Comparison of ENCODE assay signal across 9 cellular contexts in the genomic region with DNA sequence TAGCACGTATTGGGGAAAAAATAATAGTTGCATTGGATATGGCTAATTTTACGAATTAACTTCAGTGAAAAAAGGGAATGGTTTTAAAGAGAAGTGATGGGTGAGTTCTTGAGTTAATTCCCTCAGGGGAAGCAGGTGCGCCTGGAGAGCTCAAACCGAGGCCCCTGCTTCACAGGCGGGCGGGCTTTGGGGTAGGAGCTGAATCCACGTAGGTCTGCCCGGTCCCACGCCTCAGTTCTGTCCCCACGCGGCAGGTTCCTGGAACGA. TPM values are rescaled to one million over a fixed set of nuclear protein-coding genes. Genes with fewer than 3 reads are reported as not detected.
A peak's percentile ranks its signal among the peaks of the same experiment; 100 is the strongest.
DNase-seq lines count a peak whose midpoint lies in the region; ATAC-seq, FAIRE-seq and TF ChIP-seq lines count a peak whose summit lies in the region.
"Had no signal": no experiment of that assay in that cellular context is flagged by ENCODE, and none has a peak within 500 bp of the region (broad histone marks: within the 10 kb centered on the region; RNA-seq: fewer than 3 reads in every experiment).

No MANE protein-coding gene starts in this region.

- peaks cover 20% of the 10 kb centered on the region for H3K4me1 Mint-ChIP-seq in activated CD4-positive, alpha-beta T cell treated with anti-CD3 and anti-CD28 coated beads, Interleukin-2, amount 10 ng/mL, durations not matched to agents 7 days and 5 days
- H3K4me1 Mint-ChIP-seq in activated CD8-positive, alpha-beta T cell treated with anti-CD3 and anti-CD28 coated beads, Interleukin-2, amount 10 ng/mL, durations not matched to agents 7 days and 5 days (ENCODE audit: low read depth): peaks cover 14% of the 10 kb centered on the region

- H3K36me3 ChIP-seq in keratinocyte (ENCODE audit: control insufficient read depth in 2 of 2, extremely low read depth in 1 of 2, insufficient read depth in 2 of 2, low read length in 2 of 2): peaks cover under 1 to 5% of the 10 kb centered on the region in 2 experiments
- H3K36me3 ChIP-seq in stomach smooth muscle (ENCODE audit: control insufficient read depth in 2 of 2, insufficient read depth in 2 of 2, low read length in 2 of 2): peaks cover 0 to 2% of the 10 kb centered on the region in 2 donors

- H3K4me3 ChIP-seq in keratinocyte (ENCODE audit: control insufficient read depth in 2 of 3, extremely low read depth in 1 of 3, insufficient read depth in 2 of 3, low read depth in 1 of 3, low read length in 3 of 3) (peak overlapping the region; percentile 40 to 64 (median 62)), stomach smooth muscle (ENCODE audit: low read length in 2 of 2) (peak overlapping the region; percentile 64 to 83)

- H3K36me3 Mint-ChIP-seq in activated CD4-positive, alpha-beta T cell treated with anti-CD3 and anti-CD28 coated beads, Interleukin-2, amount 10 ng/mL, durations not matched to agents 7 days and 5 days (ENCODE audit: low read depth): peaks cover 4% of the 10 kb centered on the region
- H3K36me3 Mint-ChIP-seq in activated CD8-positive, alpha-beta T cell treated with anti-CD3 and anti-CD28 coated beads, Interleukin-2, amount 10 ng/mL, durations not matched to agents 7 days and 5 days (ENCODE audit: low read depth): peaks cover 10% of the 10 kb centered on the region

- peak overlapping the region; percentile 57 for H3K4me3 Mint-ChIP-seq in activated CD4-positive, alpha-beta T cell treated with anti-CD3 and anti-CD28 coated beads, Interleukin-2, amount 10 ng/mL, durations not matched to agents 7 days and 5 days
- peak overlapping the region; percentile 48 for H3K4me3 Mint-ChIP-seq in activated CD8-positive, alpha-beta T cell treated with anti-CD3 and anti-CD28 coated beads, Interleukin-2, amount 10 ng/mL, durations not matched to agents 7 days and 5 days

- FAIRE-seq in keratinocyte (lab: Jason Lieb, UNC): no peak
- FAIRE-seq: frontal cortex had no signal

- no peak for TF ChIP-seq CTCF in keratinocyte (optimal IDR thresholded peaks at IDR 0.05 in 1 of 3, IDR thresholded peaks at IDR 0.05 in 1 of 3, conservative IDR thresholded peaks at IDR 0.05 in 1 of 3; ENCODE audit: extremely low read depth in 1 of 3, insufficient read depth in 2 of 3, low read length in 3 of 3)

- peak overlapping the region; percentile 49 for H2AFZ ChIP-seq in keratinocyte (ENCODE audit: control insufficient read depth, low read length)

- no peaks in the 10 kb centered on the region for H3K79me2 ChIP-seq in keratinocyte (ENCODE audit: control insufficient read depth, insufficient read depth, low read length)

- no peaks in the 10 kb centered on the region for H3K27me3 ChIP-seq in keratinocyte (ENCODE audit: control insufficient read depth, extremely low read depth, insufficient read depth, low read length)
- no peaks in the 10 kb centered on the region for H3K27me3 ChIP-seq in stomach smooth muscle (ENCODE audit: control insufficient read depth in 1 of 2, insufficient read depth in 2 of 2, low read length in 2 of 2)

- H3K4me1 ChIP-seq in keratinocyte (ENCODE audit: control insufficient read depth, extremely low read depth, insufficient read depth, low read length): peaks cover 20% of the 10 kb centered on the region
- H3K4me1 ChIP-seq in stomach smooth muscle (ENCODE audit: control insufficient read depth, insufficient read depth, low read length): peaks cover 20% of the 10 kb centered on the region

- CTCF ChIA-PET in activated CD4-positive, alpha-beta T cell treated with anti-CD3 and anti-CD28 coated beads, Interleukin-2, amount 10 ng/mL, durations not matched to agents 7 days and 5 days (lab: Charles Lee): interaction anchor here (0.5 to 1.7 kb wide), 16 partner anchors 11 to 743 kb away, joined by 3 to 11 read pairs (median 4); a partner anchor contains a TSS
- CTCF ChIA-PET in activated CD8-positive, alpha-beta T cell treated with anti-CD3 and anti-CD28 coated beads, Interleukin-2, amount 10 ng/mL, durations not matched to agents 7 days and 5 days (lab: Charles Lee): interaction anchor here (0.6 to 4.7 kb wide), 44 partner anchors 10 to 551 kb away, joined by 3 to 59 read pairs (median 4); a partner anchor contains a TSS

- H3K9me1 ChIP-seq in keratinocyte (ENCODE audit: control insufficient read depth, extremely low read depth, insufficient read depth, low read length): no peaks in the 10 kb centered on the region

- H3K9me3 ChIP-seq in keratinocyte (ENCODE audit: control insufficient read depth, low read depth, low read length): no peaks in the 10 kb centered on the region
- H3K9me3 ChIP-seq in stomach smooth muscle (ENCODE audit: control insufficient read depth in 2 of 2, low read length in 2 of 2): no peaks in the 10 kb centered on the region

- H3K27ac ChIP-seq in keratinocyte (ENCODE audit: control insufficient read depth, insufficient read depth, low read length) (peak overlapping the region; percentile 14), stomach smooth muscle (ENCODE audit: low read length) (peak overlapping the region; percentile 18)

- H4K20me1 ChIP-seq in keratinocyte (ENCODE audit: control insufficient read depth, extremely low read depth, insufficient read depth, low read length): no peaks in the 10 kb centered on the region

- H3K27ac Mint-ChIP-seq in activated CD4-positive, alpha-beta T cell treated with anti-CD3 and anti-CD28 coated beads, Interleukin-2, amount 10 ng/mL, durations not matched to agents 7 days and 5 days: no peak overlapping the region
- H3K27ac Mint-ChIP-seq in activated CD8-positive, alpha-beta T cell treated with anti-CD3 and anti-CD28 coated beads, Interleukin-2, amount 10 ng/mL, durations not matched to agents 7 days and 5 days: no peak overlapping the region

- H3K27me3 Mint-ChIP-seq in activated CD4-positive, alpha-beta T cell treated with anti-CD3 and anti-CD28 coated beads, Interleukin-2, amount 10 ng/mL, durations not matched to agents 7 days and 5 days: no peaks in the 10 kb centered on the region
- peaks cover 2% of the 10 kb centered on the region for H3K27me3 Mint-ChIP-seq in activated CD8-positive, alpha-beta T cell treated with anti-CD3 and anti-CD28 coated beads, Interleukin-2, amount 10 ng/mL, durations not matched to agents 7 days and 5 days (ENCODE audit: low read depth)

- H3K9ac ChIP-seq in keratinocyte (ENCODE audit: control insufficient read depth, extremely low read depth, insufficient read depth, low read length) (peak overlapping the region; percentile 84), stomach smooth muscle (ENCODE audit: low read length in 2 of 2) (peak overlapping the region; percentile 42 to 86)

- peak overlapping the region; percentile 91 for H3K4me2 ChIP-seq in keratinocyte (ENCODE audit: control insufficient read depth, extremely low read depth, insufficient read depth, low read depth, low read length)

- DNase-seq in activated CD4-positive, alpha-beta T cell treated with anti-CD3 and anti-CD28 coated beads, Interleukin-2, amount 10 ng/mL, durations not matched to agents 7 days and 5 days: no peak
- no peak for DNase-seq in activated CD4-positive, alpha-beta T cell treated with anti-CD3 and anti-CD28 coated beads for 4 hours
- no peak for DNase-seq in activated CD8-positive, alpha-beta T cell treated with anti-CD3 and anti-CD28 coated beads, Interleukin-2, amount 10 ng/mL, durations not matched to agents 7 days and 5 days
- DNase-seq in keratinocyte (ENCODE audit: low read depth, low spot score): no peak
- DNase-seq in stimulated activated CD4-positive, alpha-beta T cell treated with anti-CD3 and anti-CD28 coated beads, Interleukin-2, amount 100 ng/mL, for 48 hours: no peak
- no peak for DNase-seq in T-helper 9 cell

- no peak for ATAC-seq in activated CD8-positive, alpha-beta T cell treated with anti-CD3 and anti-CD28 coated beads, Interleukin-2, amount 10 ng/mL, durations not matched to agents 7 days and 5 days
- no peak for ATAC-seq in GM19455 (IDR thresholded peaks at IDR 0.05; ENCODE audit: unreplicated experiment)

- H3K9me3 Mint-ChIP-seq in activated CD4-positive, alpha-beta T cell treated with anti-CD3 and anti-CD28 coated beads, Interleukin-2, amount 10 ng/mL, durations not matched to agents 7 days and 5 days: no peaks in the 10 kb centered on the region
- no peaks in the 10 kb centered on the region for H3K9me3 Mint-ChIP-seq in activated CD8-positive, alpha-beta T cell treated with anti-CD3 and anti-CD28 coated beads, Interleukin-2, amount 10 ng/mL, durations not matched to agents 7 days and 5 days (ENCODE audit: insufficient read depth)

- dilution Hi-C loops in keratinocyte (cut with MboI; ENCODE audit: extremely low pct_ligation_motif_present, low sequenced_read_pairs): no loop called here

- POLR2A ChIA-PET in activated CD4-positive, alpha-beta T cell treated with anti-CD3 and anti-CD28 coated beads, Interleukin-2, amount 10 ng/mL, durations not matched to agents 7 days and 5 days (lab: Charles Lee): no interaction called here
- POLR2A ChIA-PET in activated CD8-positive, alpha-beta T cell treated with anti-CD3 and anti-CD28 coated beads, Interleukin-2, amount 10 ng/mL, durations not matched to agents 7 days and 5 days (lab: Charles Lee): interaction anchor here (0.5 to 1.8 kb wide), 5 partner anchors 29 to 443 kb away, joined by 3 to 7 read pairs (median 6); no protein-coding TSS in a partner anchor

RNA-seq across cellular contexts. Expression of a gene that starts 44.1 kb away (rescaled TPM):
- 10 to 100 TPM; 58.7 to 62.0 TPM for total RNA-seq in activated CD4-positive, alpha-beta T cell treated with anti-CD3 and anti-CD28 coated beads, Interleukin-2, amount 10 ng/mL, durations not matched to agents 7 days and 5 days
- 10 to 100 TPM; 65.2 to 65.9 TPM for total RNA-seq in activated CD8-positive, alpha-beta T cell treated with anti-CD3 and anti-CD28 coated beads, Interleukin-2, amount 10 ng/mL, durations not matched to agents 7 days and 5 days
- polyA plus RNA-seq in keratinocyte: 120 to 160 TPM (median 125 TPM) in 3 replicates
- polyA plus RNA-seq in keratinocyte (2011; ENCODE audit: low read depth): 24.0 TPM
- polyA plus RNA-seq in keratinocyte (2011; cell fraction: cytosol; rRNA removed): 122 and 164 TPM in 2 replicates
- polyA plus RNA-seq in keratinocyte (2011; cell fraction: nucleus; rRNA removed): 131 TPM in 2 replicates
- polyA plus RNA-seq in keratinocyte (2012; ENCODE audit: low replicate concordance): 62.2 and 84.2 TPM in 2 replicates
- polyA minus RNA-seq in keratinocyte: 91.1 to 102 TPM (median 98.5 TPM) in 3 replicates
- 113 TPM for polyA minus RNA-seq in keratinocyte (2011; cell fraction: cytosol; rRNA and poly(A)+ RNA removed)
- polyA minus RNA-seq in keratinocyte (2011; cell fraction: nucleus; rRNA and poly(A)+ RNA removed): 34.8 and 53.3 TPM in 2 replicates
